5 cellular contexts compared by ENCODE assay signal in the genomic region with DNA sequence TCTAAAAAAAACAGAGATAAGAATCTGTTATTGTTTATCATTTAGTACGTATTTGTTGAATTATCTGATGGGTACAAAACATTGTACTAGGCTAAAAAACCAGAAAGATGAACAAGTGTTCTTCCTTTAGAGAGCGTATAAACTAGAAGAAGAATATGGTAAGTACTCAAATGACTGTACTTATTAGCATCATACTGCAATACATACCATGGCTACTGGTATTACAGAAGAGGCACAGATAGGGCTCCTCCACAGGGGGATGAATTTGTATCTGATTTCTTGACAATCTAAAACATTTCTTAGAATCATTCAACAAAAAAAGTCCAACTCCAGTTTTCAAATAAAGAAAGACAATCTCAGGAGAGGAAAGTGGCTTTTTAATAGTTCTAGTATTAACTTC.
"Had no signal": no experiment of that assay in that cellular context is flagged by ENCODE, and none has a peak within 500 bp of the region (broad histone marks: within the 10 kb centered on the region; RNA-seq: fewer than 3 reads in every experiment).

No MANE protein-coding gene starts in this region.

- H3K36me3 Mint-ChIP-seq: IgD-negative memory B cell had no signal

- H3K4me1 Mint-ChIP-seq: IgD-negative memory B cell had no signal

- DNase-seq: IMR-90, KBM-7 had no signal

- H3K27me3 Mint-ChIP-seq: IgD-negative memory B cell had no signal

- H3K27ac Mint-ChIP-seq: IgD-negative memory B cell had no signal

- ATAC-seq: HepG2, K562 had no signal

- H3K9me3 Mint-ChIP-seq: IgD-negative memory B cell had no signal

- H3K4me3 Mint-ChIP-seq: IgD-negative memory B cell had no signal
